Comparison of ENCODE assay signal across 2 cellular contexts in the genomic region with DNA sequence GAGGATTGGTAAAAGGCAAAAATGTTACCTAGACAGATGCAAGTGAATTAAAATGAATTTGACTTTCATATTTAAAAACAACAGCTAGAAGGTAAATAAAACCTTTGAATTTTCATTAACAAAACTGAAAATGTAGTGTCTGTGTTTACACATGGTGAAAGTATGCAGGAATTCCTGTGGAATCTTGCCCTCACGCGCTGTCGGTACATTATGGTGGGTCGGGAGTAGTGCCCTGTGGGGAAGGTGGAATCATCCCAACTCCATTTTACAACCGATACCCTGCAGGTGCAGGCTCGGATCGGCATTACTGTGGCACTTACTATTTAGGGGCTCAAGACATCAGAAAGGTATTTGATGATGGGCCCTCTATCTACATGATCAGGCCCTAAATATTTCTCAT.
TF ChIP-seq lines count a peak whose summit lies in the region.

No MANE protein-coding gene starts in this region.

TF ChIP-seq in H1, 55 proteins besides CTCF, POLR2A, EP300 and RAD21:
- no peak for TF ChIP-seq SP1 (IDR thresholded peaks at IDR 0.05; ENCODE audit: low read depth, low read length)
- TF ChIP-seq TEAD4 (IDR thresholded peaks at IDR 0.05; ENCODE audit: low read depth, low read length): peak; percentile 69

TF ChIP-seq in GM12891, 5 proteins besides CTCF, POLR2A, EP300 and RAD21:
- no peak for TF ChIP-seq POLR2AphosphoS5 (IDR thresholded peaks at IDR 0.05; ENCODE audit: low read depth, low read length)
- TF ChIP-seq PAX5 (IDR thresholded peaks at IDR 0.05; ENCODE audit: insufficient read depth, low read length, severe bottlenecking): no peak
- TF ChIP-seq SPI1 (IDR thresholded peaks at IDR 0.05; ENCODE audit: low read depth, low read length): no peak
- TF ChIP-seq TAF1 (IDR thresholded peaks at IDR 0.05; ENCODE audit: low read depth, low read length): no peak
- no peak for TF ChIP-seq POU2F2 (IDR thresholded peaks at IDR 0.05; ENCODE audit: low read depth, low read length)
TF ChIP-seq in GM12891: peak in this region for 0.
